In genomic region chr20:32560989-32561830, GRCh38 we compare ENCODE assay signal across 1 cellular context.
TF ChIP-seq lines count a peak whose summit lies in the region.

No MANE protein-coding gene starts in this region.

TF ChIP-seq in SK-N-SH, 30 proteins besides CTCF, POLR2A, EP300 and RAD21 (continued from another document):
- TF ChIP-seq NRF1 (IDR thresholded peaks at IDR 0.05; ENCODE audit: low read depth, low read length): no peak
